In the genomic region with DNA sequence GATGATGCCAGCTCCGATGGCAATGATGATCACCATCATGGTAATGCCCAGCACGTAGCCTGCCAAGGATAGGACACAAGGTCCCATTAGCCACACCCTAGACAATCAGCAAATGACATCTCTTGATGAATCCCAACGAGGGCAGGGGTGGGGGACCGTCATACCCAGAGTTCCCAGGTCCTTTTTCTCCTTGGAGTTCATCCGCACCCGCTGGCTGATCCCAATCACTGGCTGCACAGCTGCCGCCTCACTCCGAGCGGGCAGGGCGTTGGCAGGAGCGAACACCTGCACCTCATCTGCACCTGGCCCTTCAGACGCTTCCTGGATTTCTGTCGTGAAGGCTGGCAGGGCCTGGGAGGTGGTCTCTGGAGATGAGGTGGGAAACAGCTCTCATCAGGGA, we compare ENCODE assay signal across 8 cellular contexts. TPM values are rescaled to one million over a fixed set of nuclear protein-coding genes. Genes with fewer than 3 reads are reported as not detected.
A peak's percentile ranks its signal among the peaks of the same experiment; 100 is the strongest.
DNase-seq lines count a peak whose midpoint lies in the region; ATAC-seq and TF ChIP-seq lines count a peak whose summit lies in the region.

No MANE protein-coding gene starts in this region.

- H3K4me1 ChIP-seq in Peyer's patch (peaks cover 0 to 47% (median 27%) of the 10 kb centered on the region in 4 donors), right cardiac atrium (ENCODE audit: control insufficient read depth, insufficient read depth, low read length) (peaks cover 4% of the 10 kb centered on the region), suprapubic skin (peaks cover 55% of the 10 kb centered on the region)

- H3K36me3 ChIP-seq in Peyer's patch: peaks cover 0 to 44% (median 0%) of the 10 kb centered on the region in 3 donors
- peaks cover 50% of the 10 kb centered on the region for H3K36me3 ChIP-seq in suprapubic skin

- intact Hi-C loops in activated CD4-positive, alpha-beta T cell treated with anti-CD3 and anti-CD28 coated beads, Interleukin-2, amount 10 ng/mL, durations not matched to agents 24 days and 14 days (cut with micrococcal nuclease): no loop called here
- intact Hi-C loops in right cardiac atrium (cut with DNase I): no loop called here

- peak overlapping the region; percentile 93 to 100 (median 98) for H3K27ac ChIP-seq in Peyer's patch
- peak overlapping the region; percentile 70 for H3K27ac ChIP-seq in right cardiac atrium (ENCODE audit: low read length)
- H3K27ac ChIP-seq in suprapubic skin: peak overlapping the region; percentile 95

- H3K27ac Mint-ChIP-seq in activated CD4-positive, alpha-beta T cell treated with anti-CD3 and anti-CD28 coated beads, Interleukin-2, amount 10 ng/mL, durations not matched to agents 24 days and 14 days: peak overlapping the region; percentile 100

- H3K36me3 Mint-ChIP-seq in activated CD4-positive, alpha-beta T cell treated with anti-CD3 and anti-CD28 coated beads, Interleukin-2, amount 10 ng/mL, durations not matched to agents 24 days and 14 days (ENCODE audit: low read depth): peaks cover 33% of the 10 kb centered on the region

- TF ChIP-seq EP300 in suprapubic skin (IDR thresholded peaks at IDR 0.05): no peak

- H3K4me1 Mint-ChIP-seq in activated CD4-positive, alpha-beta T cell treated with anti-CD3 and anti-CD28 coated beads, Interleukin-2, amount 10 ng/mL, durations not matched to agents 24 days and 14 days: peaks cover 70% of the 10 kb centered on the region

- peak overlapping the region; percentile 99 for H3K4me3 Mint-ChIP-seq in activated CD4-positive, alpha-beta T cell treated with anti-CD3 and anti-CD28 coated beads, Interleukin-2, amount 10 ng/mL, durations not matched to agents 24 days and 14 days

- H3K27me3 ChIP-seq in Peyer's patch (no peaks in the 10 kb centered on the region), right cardiac atrium (ENCODE audit: control insufficient read depth, insufficient read depth) (no peaks in the 10 kb centered on the region), suprapubic skin (no peaks in the 10 kb centered on the region)

- H3K27me3 Mint-ChIP-seq in activated CD4-positive, alpha-beta T cell treated with anti-CD3 and anti-CD28 coated beads, Interleukin-2, amount 10 ng/mL, durations not matched to agents 24 days and 14 days: no peaks in the 10 kb centered on the region

- TF ChIP-seq CTCF in Peyer's patch (IDR thresholded peaks at IDR 0.05) (no peak), suprapubic skin (IDR thresholded peaks at IDR 0.05) (no peak)

- WGBS in right cardiac atrium: 84% methylated on average over 13 of the region's 13 CpGs
- 65% methylated on average over 13 of the region's 13 CpGs for WGBS in suprapubic skin

- no peak for DNase-seq in activated CD4-positive, alpha-beta T cell treated with anti-CD3 and anti-CD28 coated beads, Interleukin-2, amount 10 ng/mL, durations not matched to agents 24 days and 14 days
- no peak for DNase-seq in activated CD4-positive, alpha-beta T cell treated with anti-CD3 and anti-CD28 coated beads for 4 hours
- DNase-seq in Peyer's patch (peak in 2 of 3 donors; percentile 78 to 81), right cardiac atrium (peak in 1 of 3 donors; percentile 68), suprapubic skin (ENCODE audit: low spot score in 2 of 2) (no peak), globus pallidus (ENCODE audit: low spot score) (no peak), NCI-H2196 treated with DMSO at 0.1 percent for 48 hours (lab: John Stamatoyannopoulos, UW; ENCODE audit: unreplicated experiment) (no peak)

- ATAC-seq in right cardiac atrium (no peak), SK-N-SH treated with all-trans-retinoic acid at 6 μM for 48 hours (no peak)

- no peaks in the 10 kb centered on the region for H3K9me3 Mint-ChIP-seq in activated CD4-positive, alpha-beta T cell treated with anti-CD3 and anti-CD28 coated beads, Interleukin-2, amount 10 ng/mL, durations not matched to agents 24 days and 14 days

- H3K9me3 ChIP-seq in Peyer's patch (no peaks in the 10 kb centered on the region), right cardiac atrium (ENCODE audit: control insufficient read depth, low read length) (no peaks in the 10 kb centered on the region), suprapubic skin (no peaks in the 10 kb centered on the region)

- H3K4me3 ChIP-seq in Peyer's patch: peak overlapping the region; percentile 69 to 88 (median 74)
- no peak overlapping the region for H3K4me3 ChIP-seq in right cardiac atrium (ENCODE audit: low read length)
- H3K4me3 ChIP-seq in suprapubic skin: peak overlapping the region; percentile 62

- TF ChIP-seq POLR2A in Peyer's patch (IDR thresholded peaks at IDR 0.05): peak in 1 of 2 donors; percentile 46
- TF ChIP-seq POLR2A in suprapubic skin (IDR thresholded peaks at IDR 0.05): no peak

TF ChIP-seq in SK-N-SH treated with all-trans-retinoic acid at 6 μM for 48 hours, 23 proteins besides CTCF, POLR2A, EP300 and RAD21:
- TF ChIP-seq TCF4 (CRISPR knock-in tag; IDR thresholded peaks at IDR 0.05; ENCODE audit: borderline replicate concordance): no peak
- no peak for TF ChIP-seq ZNF8 (CRISPR knock-in tag; IDR thresholded peaks at IDR 0.05)
- no peak for TF ChIP-seq ZNF70 (CRISPR knock-in tag; IDR thresholded peaks at IDR 0.05)
- TF ChIP-seq, protein P1, sequence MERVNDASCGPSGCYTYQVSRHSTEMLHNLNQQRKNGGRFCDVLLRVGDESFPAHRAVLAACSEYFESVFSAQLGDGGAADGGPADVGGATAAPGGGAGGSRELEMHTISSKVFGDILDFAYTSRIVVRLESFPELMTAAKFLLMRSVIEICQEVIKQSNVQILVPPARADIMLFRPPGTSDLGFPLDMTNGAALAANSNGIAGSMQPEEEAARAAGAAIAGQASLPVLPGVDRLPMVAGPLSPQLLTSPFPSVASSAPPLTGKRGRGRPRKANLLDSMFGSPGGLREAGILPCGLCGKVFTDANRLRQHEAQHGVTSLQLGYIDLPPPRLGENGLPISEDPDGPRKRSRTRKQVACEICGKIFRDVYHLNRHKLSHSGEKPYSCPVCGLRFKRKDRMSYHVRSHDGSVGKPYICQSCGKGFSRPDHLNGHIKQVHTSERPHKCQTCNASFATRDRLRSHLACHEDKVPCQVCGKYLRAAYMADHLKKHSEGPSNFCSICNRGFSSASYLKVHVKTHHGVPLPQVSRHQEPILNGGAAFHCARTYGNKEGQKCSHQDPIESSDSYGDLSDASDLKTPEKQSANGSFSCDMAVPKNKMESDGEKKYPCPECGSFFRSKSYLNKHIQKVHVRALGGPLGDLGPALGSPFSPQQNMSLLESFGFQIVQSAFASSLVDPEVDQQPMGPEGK (CRISPR knock-in tag; IDR thresholded peaks at IDR 0.05; ENCODE audit: borderline replicate concordance): no peak
- no peak for TF ChIP-seq GLIS3 (CRISPR knock-in tag; IDR thresholded peaks at IDR 0.05)
- TF ChIP-seq, protein P2, sequence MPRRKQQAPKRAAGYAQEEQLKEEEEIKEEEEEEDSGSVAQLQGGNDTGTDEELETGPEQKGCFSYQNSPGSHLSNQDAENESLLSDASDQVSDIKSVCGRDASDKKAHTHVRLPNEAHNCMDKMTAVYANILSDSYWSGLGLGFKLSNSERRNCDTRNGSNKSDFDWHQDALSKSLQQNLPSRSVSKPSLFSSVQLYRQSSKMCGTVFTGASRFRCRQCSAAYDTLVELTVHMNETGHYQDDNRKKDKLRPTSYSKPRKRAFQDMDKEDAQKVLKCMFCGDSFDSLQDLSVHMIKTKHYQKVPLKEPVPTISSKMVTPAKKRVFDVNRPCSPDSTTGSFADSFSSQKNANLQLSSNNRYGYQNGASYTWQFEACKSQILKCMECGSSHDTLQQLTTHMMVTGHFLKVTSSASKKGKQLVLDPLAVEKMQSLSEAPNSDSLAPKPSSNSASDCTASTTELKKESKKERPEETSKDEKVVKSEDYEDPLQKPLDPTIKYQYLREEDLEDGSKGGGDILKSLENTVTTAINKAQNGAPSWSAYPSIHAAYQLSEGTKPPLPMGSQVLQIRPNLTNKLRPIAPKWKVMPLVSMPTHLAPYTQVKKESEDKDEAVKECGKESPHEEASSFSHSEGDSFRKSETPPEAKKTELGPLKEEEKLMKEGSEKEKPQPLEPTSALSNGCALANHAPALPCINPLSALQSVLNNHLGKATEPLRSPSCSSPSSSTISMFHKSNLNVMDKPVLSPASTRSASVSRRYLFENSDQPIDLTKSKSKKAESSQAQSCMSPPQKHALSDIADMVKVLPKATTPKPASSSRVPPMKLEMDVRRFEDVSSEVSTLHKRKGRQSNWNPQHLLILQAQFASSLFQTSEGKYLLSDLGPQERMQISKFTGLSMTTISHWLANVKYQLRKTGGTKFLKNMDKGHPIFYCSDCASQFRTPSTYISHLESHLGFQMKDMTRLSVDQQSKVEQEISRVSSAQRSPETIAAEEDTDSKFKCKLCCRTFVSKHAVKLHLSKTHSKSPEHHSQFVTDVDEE (CRISPR knock-in tag; IDR thresholded peaks at IDR 0.05): no peak
- TF ChIP-seq ESRRG (CRISPR knock-in tag; IDR thresholded peaks at IDR 0.05): no peak

RNA-seq across cellular contexts. Expression of a gene that starts 3.0 kb away (rescaled TPM):
- total RNA-seq in activated CD4-positive, alpha-beta T cell treated with anti-CD3 and anti-CD28 coated beads, Interleukin-2, amount 10 ng/mL, durations not matched to agents 24 days and 14 days: 12.4 TPM in 2 replicates
- total RNA-seq in Peyer's patch (10 to 100 TPM; 23.7 to 60.2 (median 30.7) TPM), right cardiac atrium (10 to 100 TPM in 2 of 4 donors, 1 to 10 TPM in 2; 5.9 to 17.6 (median 10.8) TPM), suprapubic skin (100 to 1,000 TPM in 1 of 4 donors, 10 to 100 TPM in 3; 40.7 to 126 (median 64.4) TPM)
- 14.0 TPM for polyA plus RNA-seq in right cardiac atrium

RNA-seq across cellular contexts. Expression of a gene that starts 56.8 kb away (rescaled TPM):
- total RNA-seq in activated CD4-positive, alpha-beta T cell treated with anti-CD3 and anti-CD28 coated beads, Interleukin-2, amount 10 ng/mL, durations not matched to agents 24 days and 14 days: 33.8 and 34.7 TPM in 2 replicates
- total RNA-seq in Peyer's patch: 10 to 100 TPM; 12.4 to 28.3 (median 21.2) TPM
- total RNA-seq in right cardiac atrium: 10 to 100 TPM; 12.2 to 16.4 (median 14.4) TPM
- polyA plus RNA-seq in right cardiac atrium: 8.4 TPM
- 10 to 100 TPM; 11.8 to 23.3 (median 14.6) TPM for total RNA-seq in suprapubic skin

Comparison
In these comparisons a context has a peak if more than half of its experiments do, and no peak if none do; other contexts are left out.
1. DNase-seq: peak in Peyer's patch (2 of 3); none in activated CD4-positive, alpha-beta T cell treated with anti-CD3 and anti-CD28 coated beads, Interleukin-2, amount 10 ng/mL, durations not matched to agents 24 days and 14 days (single experiment), activated CD4-positive, alpha-beta T cell treated with anti-CD3 and anti-CD28 coated beads for 4 hours (0 of 2), suprapubic skin (0 of 2), globus pallidus (single experiment) and NCI-H2196 treated with DMSO at 0.1 percent for 48 hours (single experiment).
2. Peak in every context shown above with its lines, with median percentiles within 50 percentile points of each other: H3K27ac ChIP-seq.